ENCODE assay signal across 22 cellular contexts in the genomic region with DNA sequence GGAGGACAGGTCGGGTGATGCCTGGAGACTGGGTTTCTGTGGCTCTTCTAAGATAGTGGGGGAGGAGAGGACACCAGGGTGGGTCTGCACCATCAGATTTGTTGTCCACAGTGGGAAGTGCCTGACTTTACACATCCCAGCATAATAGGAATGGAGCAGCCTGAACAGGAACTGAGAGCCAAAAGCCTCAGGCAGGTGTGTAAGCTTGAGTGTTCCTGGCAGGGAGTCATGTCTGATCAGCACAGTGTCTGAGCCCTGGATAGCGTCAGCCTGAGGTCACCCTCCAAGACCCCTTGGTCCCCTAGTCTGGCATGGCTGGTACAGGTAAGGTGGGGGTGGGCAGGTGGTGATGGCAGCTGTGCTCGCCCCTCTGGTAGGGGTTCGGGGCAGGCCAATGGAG. TPM values are rescaled to one million over a fixed set of nuclear protein-coding genes. Genes with fewer than 3 reads are reported as not detected.
"Had no signal": no experiment of that assay in that cellular context is flagged by ENCODE, and none has a peak within 500 bp of the region (broad histone marks: within the 10 kb centered on the region; RNA-seq: fewer than 3 reads in every experiment).

No MANE protein-coding gene starts in this region.

- ATAC-seq: activated CD8-positive, alpha-beta T cell treated with anti-CD3 and anti-CD28 coated beads, Interleukin-2, amount 10 ng/mL, durations not matched to agents 7 days and 5 days; body of pancreas; left ventricle myocardium superior; natural killer cell had no signal

- DNase-seq: activated CD4-positive, alpha-beta T cell treated with anti-CD3 and anti-CD28 coated beads for 1 hour; activated CD4-positive, alpha-beta T cell treated with anti-CD3 and anti-CD28 coated beads, Interleukin-2, amount 50 U/mL, for 1 hour; activated CD8-positive, alpha-beta T cell treated with anti-CD3 and anti-CD28 coated beads, Interleukin-2, amount 10 ng/mL, durations not matched to agents 7 days and 5 days; activated gamma-delta T cell treated with Interleukin-2 at 50 U/mL for 16 hours; activated T-cell treated with anti-CD3 and anti-CD28 coated beads, Interleukin-2, amount 50 U/mL, for 1 hour; anterior cingulate cortex; body of pancreas; effector CD4-positive, alpha-beta T cell; erythroblast; foreskin melanocyte; immature natural killer cell; left ventricle myocardium superior; midbrain; natural killer cell; stimulated activated CD4-positive, alpha-beta T cell treated with anti-CD3 and anti-CD28 coated beads, Interleukin-2, amount 100 ng/mL, for 48 hours; stimulated activated CD8-positive, alpha-beta memory T cell treated with anti-CD3 and anti-CD28 coated beads, Interleukin-4, amount 100 ng/mL, for 48 hours; stimulated activated naive CD4-positive, alpha-beta T cell; testis; trophoblast cell had no signal

- H3K4me1 ChIP-seq: body of pancreas, prostate gland, testis had no signal

- H3K27ac ChIP-seq: body of pancreas, hepatocyte, prostate gland, testis had no signal

- H3K9me3 ChIP-seq: body of pancreas, prostate gland, testis had no signal

- H3K36me3 ChIP-seq: prostate gland had no signal

- H3K27me3 ChIP-seq: body of pancreas, hepatocyte, testis had no signal

- H3K4me3 ChIP-seq: body of pancreas, hepatocyte, prostate gland had no signal

- FAIRE-seq: endometrium had no signal

RNA-seq across cellular contexts. Expression of a gene that starts 20.2 kb away (rescaled TPM):
- total RNA-seq: activated CD8-positive, alpha-beta T cell treated with anti-CD3 and anti-CD28 coated beads, Interleukin-2, amount 10 ng/mL, durations not matched to agents 7 days and 5 days; natural killer cell had no signal
- polyA plus RNA-seq: immature natural killer cell had no signal

RNA-seq across cellular contexts. Expression of a gene that starts 48.7 kb away (rescaled TPM):
- total RNA-seq: activated CD8-positive, alpha-beta T cell treated with anti-CD3 and anti-CD28 coated beads, Interleukin-2, amount 10 ng/mL, durations not matched to agents 7 days and 5 days; natural killer cell had no signal
- polyA plus RNA-seq: immature natural killer cell had no signal
